In the genomic region with DNA sequence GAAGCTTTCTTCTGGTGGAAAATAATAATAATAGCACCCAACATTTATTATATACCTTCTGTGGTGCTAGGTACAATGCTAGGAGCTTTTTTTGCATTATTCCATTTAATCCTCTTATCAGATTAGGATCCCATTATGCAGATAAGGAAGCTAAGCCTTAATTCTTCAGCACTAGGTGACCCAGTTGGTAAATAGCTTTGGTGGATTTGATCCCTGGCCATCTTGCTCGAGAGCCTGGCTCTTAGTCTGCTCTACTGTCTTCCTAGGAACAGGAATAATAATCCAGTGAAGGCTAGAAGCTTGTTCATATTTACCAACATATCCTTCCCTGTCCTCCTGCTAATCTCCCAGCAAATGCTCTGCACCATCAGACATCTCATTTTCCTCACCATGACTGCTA, we compare ENCODE assay signal across 22 cellular contexts.
"Had no signal": no experiment of that assay in that cellular context is flagged by ENCODE, and none has a peak within 500 bp of the region (broad histone marks: within the 10 kb centered on the region; RNA-seq: fewer than 3 reads in every experiment).

No MANE protein-coding gene starts in this region.

- H3K4me3 ChIP-seq: pancreas, psoas muscle, right lobe of liver, sigmoid colon, stomach, thoracic aorta, thyroid gland, tibial nerve, upper lobe of left lung, vagina had no signal

- H3K4me1 ChIP-seq: pancreas, psoas muscle, right lobe of liver, sigmoid colon, stomach, thyroid gland, tibial nerve, upper lobe of left lung, vagina had no signal

- DNase-seq: natural killer cell; nucleus accumbens; pancreas; psoas muscle; right cardiac atrium; right lobe of liver; sigmoid colon; small intestine; stimulated activated CD4-positive, alpha-beta T cell treated with anti-CD3 and anti-CD28 coated beads, Interleukin-15, amount 100 ng/mL, for 24 hours; stimulated activated CD4-positive, alpha-beta T cell treated with anti-CD3 and anti-CD28 coated beads, Interleukin-2, amount 100 ng/mL, for 24 hours; stimulated activated CD4-positive, alpha-beta T cell treated with anti-CD3 and anti-CD28 coated beads, Interleukin-2, amount 100 ng/mL, for 48 hours; stimulated activated CD4-positive, alpha-beta T cell treated with anti-CD3 and anti-CD28 coated beads, Interleukin-4, amount 100 ng/mL, for 24 hours; stimulated activated naive B cell treated with anti-CD40 and anti-IgM and Interleukin-4, amounts not matched to agents 10 μg/mL and 1 μg/mL and 100 μg/mL, for 72 hours; stimulated activated naive CD4-positive, alpha-beta T cell treated with Interleukin-2 at 50 U/mL for 16 hours; stomach; thyroid gland; trophoblast cell; upper lobe of left lung had no signal

- H3K27me3 ChIP-seq: neutrophil, pancreas, right lobe of liver, sigmoid colon, stomach, thyroid gland, tibial nerve, upper lobe of left lung, vagina had no signal

- H3K27ac ChIP-seq: neutrophil, pancreas, psoas muscle, right lobe of liver, sigmoid colon, stomach, thoracic aorta, thyroid gland, tibial nerve, upper lobe of left lung, vagina had no signal

- H3K36me3 ChIP-seq: neutrophil, pancreas, right lobe of liver, sigmoid colon, stomach, thoracic aorta, thyroid gland, tibial nerve, upper lobe of left lung, vagina had no signal

- H3K9me3 ChIP-seq: neutrophil, pancreas, psoas muscle, right lobe of liver, sigmoid colon, thoracic aorta, thyroid gland, upper lobe of left lung, vagina had no signal
